In genomic region chr12:54053625-54054441, GRCh38 we compare ENCODE assay signal across 8 cellular contexts. TPM values are rescaled to one million over a fixed set of nuclear protein-coding genes. Genes with fewer than 3 reads are reported as not detected.
A peak's percentile ranks its signal among the peaks of the same experiment; 100 is the strongest.
DNase-seq lines count a peak whose midpoint lies in the region; ATAC-seq and TF ChIP-seq lines count a peak whose summit lies in the region.

Gene HOXC4, plus strand, starts transcription at chr12:54053835. Its CDS starts 88 bp downstream, at chr12:54053923.

- H3K27ac ChIP-seq in vagina: no peak within 1 kb of the TSS

- H3K27me3 Mint-ChIP-seq in mesothelial cell of epicardium (ENCODE audit: low read depth): peaks cover 50% of the 10 kb centered on the region

- peaks cover 8% of the 10 kb centered on the region for H3K36me3 Mint-ChIP-seq in mesothelial cell of epicardium

- H3K4me3 Mint-ChIP-seq in mesothelial cell of epicardium: peak within 1 kb of the TSS; percentile 70

- H3K27ac Mint-ChIP-seq in mesothelial cell of epicardium: peak within 1 kb of the TSS; percentile 91

- intact Hi-C loops in vagina (cut with DNase I): no loop called here

- TF ChIP-seq POLR2A in vagina (IDR thresholded peaks at IDR 0.05): no peak

- H3K4me3 ChIP-seq in BE2C (ENCODE audit: low read depth, low read length) (peak within 1 kb of the TSS; percentile 80), cardiac fibroblast (replicated peaks in 1 of 2; ENCODE audit: low read depth in 2 of 2, low read length in 2 of 2) (peak within 1 kb of the TSS; percentile 34 to 40), vagina (peak within 1 kb of the TSS; percentile 29 to 33)
- H3K4me3 ChIP-seq in Jurkat, Clone E6-1 (ENCODE audit: low read length): peak within 1 kb of the TSS; percentile 81

- TF ChIP-seq CTCF in BE2C (IDR thresholded peaks at IDR 0.05; ENCODE audit: low read depth, low read length) (0 out of 2 replicates have a peak, but pooled peaks have one; percentile 10), cardiac fibroblast (IDR thresholded peaks at IDR 0.05; ENCODE audit: low read depth, low read length) (no peak), mesothelial cell of epicardium (IDR thresholded peaks at IDR 0.05; ENCODE audit: unreplicated experiment) (no peak), vagina (IDR thresholded peaks at IDR 0.05) (no peak)

- DNase-seq in BE2C (peak; percentile 60), cardiac fibroblast (ENCODE audit: low read depth in 2 of 2) (no peak), mesothelial cell of epicardium (ENCODE audit: low spot score in 2 of 2, unreplicated experiment in 2 of 2) (peak in 1 of 2 experiments; percentile 48), vagina (ENCODE audit: extremely low spot score in 2 of 2) (no peak)
- DNase-seq in Jurkat, Clone E6-1 (ENCODE audit: low read depth, low spot score): peak; percentile 55
- DNase-seq in central memory CD4-positive, alpha-beta T cell: no peak

- peaks cover 94% of the 10 kb centered on the region for H3K4me1 Mint-ChIP-seq in mesothelial cell of epicardium

- H3K9me3 ChIP-seq in BE2C: no peaks in the 10 kb centered on the region
- H3K9me3 ChIP-seq in vagina: no peaks in the 10 kb centered on the region

- H3K9me3 Mint-ChIP-seq in mesothelial cell of epicardium: no peaks in the 10 kb centered on the region

- peak; percentile 50 for ATAC-seq in GM19324 (IDR thresholded peaks at IDR 0.05; ENCODE audit: low FRiP score, unreplicated experiment)
- ATAC-seq in HG03342 (IDR thresholded peaks at IDR 0.05; ENCODE audit: unreplicated experiment): no peak

- H3K36me3 ChIP-seq in BE2C (peaks cover 11% of the 10 kb centered on the region), vagina (no peaks in the 10 kb centered on the region)

- H3K4me1 ChIP-seq in BE2C: peaks cover 15% of the 10 kb centered on the region
- H3K4me1 ChIP-seq in vagina: peaks cover 34% of the 10 kb centered on the region

- H3K27me3 ChIP-seq in BE2C (no peaks in the 10 kb centered on the region), vagina (peaks cover 36% of the 10 kb centered on the region)

RNA-seq across cellular contexts. Expression of gene HOXC4, which starts in this region (rescaled TPM):
- polyA plus RNA-seq in BE2C (2012; ENCODE audit: insufficient read depth, insufficient read length, low read depth): 43.8 TPM
- polyA plus RNA-seq in Jurkat, Clone E6-1 (2012; ENCODE audit: insufficient read depth, insufficient read length): 7.3 TPM
- total RNA-seq in mesothelial cell of epicardium (67.4 to 73.6 TPM (median 69.4 TPM) in 3 replicates), vagina (1.2 TPM)

Comparison
In these comparisons a context has a peak if more than half of its experiments do, and no peak if none do; other contexts are left out.
1. RNA of gene HOXC4 (total RNA-seq): 67.4 to 73.6 TPM in mesothelial cell of epicardium; 1.2 TPM in vagina (single experiment); every median in the first group is over 10 times any median in the second.
2. DNase-seq: peak in BE2C (single experiment) and Jurkat, Clone E6-1 (single experiment); none in cardiac fibroblast (0 of 2), vagina (0 of 2) and central memory CD4-positive, alpha-beta T cell (single experiment).
3. H3K4me3 ChIP-seq: peak in every context shown above with its lines; median percentile 81 in Jurkat, Clone E6-1; 80 in BE2C; 37 in cardiac fibroblast; 31 in vagina.